Comparison of ENCODE assay signal across 16 cellular contexts in the genomic region with DNA sequence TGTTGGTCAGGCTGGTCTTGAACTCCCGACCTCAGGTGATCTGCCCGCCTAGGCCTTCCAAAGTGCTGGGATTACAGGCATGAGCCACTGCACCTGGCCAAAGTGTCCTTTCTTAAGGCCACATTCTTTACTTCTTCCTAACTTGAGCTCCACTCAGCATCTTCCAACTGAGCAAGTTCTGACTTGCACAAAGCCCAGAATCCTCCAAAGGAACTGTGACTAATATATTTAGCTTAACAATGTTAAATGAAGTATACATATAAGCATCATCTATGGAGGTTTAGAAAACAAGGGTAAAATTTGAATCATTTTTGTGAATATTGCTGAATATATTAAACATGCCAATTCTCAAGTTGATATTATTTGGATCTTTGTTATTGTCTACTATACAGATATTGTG.
DNase-seq lines count a peak whose midpoint lies in the region; ATAC-seq and TF ChIP-seq lines count a peak whose summit lies in the region.
"Had no signal": no experiment of that assay in that cellular context is flagged by ENCODE, and none has a peak within 500 bp of the region (broad histone marks: within the 10 kb centered on the region; RNA-seq: fewer than 3 reads in every experiment).

No MANE protein-coding gene starts in this region.

- no peaks in the 10 kb centered on the region for H3K79me2 ChIP-seq in mammary epithelial cell (ENCODE audit: insufficient read depth, low read length)

- in situ Hi-C loops in mammary epithelial cell (cut with MboI; ENCODE audit: low sequenced_read_pairs in 2 of 2) = no loop called here

- peak overlapping the region; percentile 34 to 85 for H3K27ac Mint-ChIP-seq in stimulated activated naive CD8-positive, alpha-beta T cell treated with anti-CD3 and anti-CD28 coated beads, Interleukin-15, amount 100 ng/mL, for 72 hours
- H3K27ac Mint-ChIP-seq in naive thymus-derived CD8-positive, alpha-beta T cell = peak overlapping the region; percentile 86 to 99 (median 95)

- H3K27me3 Mint-ChIP-seq in stimulated activated naive CD8-positive, alpha-beta T cell treated with anti-CD3 and anti-CD28 coated beads, Interleukin-15, amount 100 ng/mL, for 72 hours = no peaks in the 10 kb centered on the region
- H3K27me3 Mint-ChIP-seq in naive thymus-derived CD8-positive, alpha-beta T cell = no peaks in the 10 kb centered on the region

- no peak for DNase-seq in stimulated activated naive CD8-positive, alpha-beta T cell treated with anti-CD3 and anti-CD28 coated beads, Interleukin-15, amount 100 ng/mL, for 72 hours
- no peak for DNase-seq in stimulated activated naive CD8-positive, alpha-beta T cell treated with anti-CD3 and anti-CD28 coated beads, Interleukin-15, Interleukin-2, amounts not matched to agents 100 U/mL and 50 U/mL, for 24 hours
- DNase-seq in HPDE6-E6E7 (ENCODE audit: extremely low spot score) = peak; percentile 33
- peak; percentile 85 for DNase-seq in mammary epithelial cell
- no peak for DNase-seq in naive thymus-derived CD8-positive, alpha-beta T cell
- DNase-seq in NOMO-1 treated with DMSO at 0.1 percent for 48 hours (lab: John Stamatoyannopoulos, UW; ENCODE audit: unreplicated experiment) = no peak
- no peak for DNase-seq in HuH-7 (ENCODE audit: low spot score)
- no peak for DNase-seq in superior temporal gyrus (ENCODE audit: extremely low spot score)
- DNase-seq: ACHN, C1 segment of cervical spinal cord, Caco-2, KBM-7, MV-4-11, NCI-H1694 treated with DMSO at 0.1 percent for 48 hours, Peyer's patch, Right ventricle myocardium superior had no signal

- no peaks in the 10 kb centered on the region for H3K9me3 ChIP-seq in mammary epithelial cell (replicated peaks; ENCODE audit: insufficient read depth, low read length)
- H3K9me3 ChIP-seq: Caco-2, Peyer's patch had no signal

- H3K4me3 Mint-ChIP-seq in stimulated activated naive CD8-positive, alpha-beta T cell treated with anti-CD3 and anti-CD28 coated beads, Interleukin-15, amount 100 ng/mL, for 72 hours = no peak overlapping the region
- H3K4me3 Mint-ChIP-seq in naive thymus-derived CD8-positive, alpha-beta T cell = peak overlapping the region in 1 of 10 donors; percentile 2

- no peak overlapping the region for H3K4me2 ChIP-seq in mammary epithelial cell (ENCODE audit: insufficient read depth, low read depth, low read length)

- CTCF ChIA-PET in mammary epithelial cell (lab: Charles Lee; ENCODE audit: low non-redundant PET) = interaction anchor here (0.5 kb wide), 1 partner anchor 16 kb away, joined by 3 read pairs; no protein-coding TSS in a partner anchor

- H3K36me3 ChIP-seq in mammary epithelial cell (ENCODE audit: insufficient read depth, low read length) = peaks cover 2% of the 10 kb centered on the region
- H3K36me3 ChIP-seq: Peyer's patch had no signal

- no peak for TF ChIP-seq CTCF in mammary epithelial cell (conservative IDR thresholded peaks at IDR 0.05 in 1 of 2, IDR thresholded peaks at IDR 0.05 in 1 of 2; ENCODE audit: extremely low read depth in 1 of 2, insufficient read depth in 1 of 2, low read depth in 1 of 2, low read length in 2 of 2)

- H3K36me3 Mint-ChIP-seq in naive thymus-derived CD8-positive, alpha-beta T cell = peaks cover 0 to 21% (median 7%) of the 10 kb centered on the region in 3 donors

- no peaks in the 10 kb centered on the region for H3K27me3 ChIP-seq in mammary epithelial cell (ENCODE audit: insufficient read depth, low read length)
- H3K27me3 ChIP-seq: Peyer's patch had no signal

- dilution Hi-C loops in mammary epithelial cell (cut with HindIII; ENCODE audit: low sequenced_read_pairs) = no loop called here

- no peak overlapping the region for H3K9ac ChIP-seq in mammary epithelial cell (ENCODE audit: insufficient read depth, low read length)

- H3K27ac ChIP-seq in mammary epithelial cell (ENCODE audit: insufficient read depth, low read depth, low read length) = no peak overlapping the region
- H3K27ac ChIP-seq: Peyer's patch had no signal

- peaks cover 12% of the 10 kb centered on the region for H3K4me1 ChIP-seq in mammary epithelial cell (ENCODE audit: insufficient read depth, low read length)

- no TSS peak for BruUV-seq in mammary epithelial cell (replicated peaks; lab: Mats Ljungman, UMichigan)

- WGBS in mammary epithelial cell (ENCODE audit: low coverage, missing lambda C conversion rate) = 0% methylated on average over 2 of the region's 2 CpGs

- peaks cover 58% of the 10 kb centered on the region for H3K4me1 Mint-ChIP-seq in stimulated activated naive CD8-positive, alpha-beta T cell treated with anti-CD3 and anti-CD28 coated beads, Interleukin-15, amount 100 ng/mL, for 72 hours
- peaks cover 20 to 63% (median 55%) of the 10 kb centered on the region in 4 donors for H3K4me1 Mint-ChIP-seq in naive thymus-derived CD8-positive, alpha-beta T cell

- H4K20me1 ChIP-seq in mammary epithelial cell (ENCODE audit: insufficient read depth, low read length) = no peaks in the 10 kb centered on the region

- peaks cover 0 to 4% of the 10 kb centered on the region in 2 donors for H3K9me3 Mint-ChIP-seq in stimulated activated naive CD8-positive, alpha-beta T cell treated with anti-CD3 and anti-CD28 coated beads, Interleukin-15, amount 100 ng/mL, for 72 hours
- peaks cover 0 to 4% (median 0%) of the 10 kb centered on the region in 9 donors for H3K9me3 Mint-ChIP-seq in naive thymus-derived CD8-positive, alpha-beta T cell

- no peak for ATAC-seq in stimulated activated naive CD8-positive, alpha-beta T cell treated with anti-CD3 and anti-CD28 coated beads, Interleukin-15, amount 100 ng/mL, for 72 hours
- no peak for ATAC-seq in stimulated activated naive CD8-positive, alpha-beta T cell treated with anti-CD3 and anti-CD28 coated beads, Interleukin-15, Interleukin-2, amounts not matched to agents 100 U/mL and 50 U/mL, for 24 hours
- ATAC-seq in naive thymus-derived CD8-positive, alpha-beta T cell = no peak

- no peak overlapping the region for H3K4me3 ChIP-seq in mammary epithelial cell (replicated peaks in 1 of 3; ENCODE audit: insufficient read depth in 1 of 3, low read depth in 2 of 3, low read length in 3 of 3)
- H3K4me3 ChIP-seq: Peyer's patch had no signal

- H2AFZ ChIP-seq in mammary epithelial cell (ENCODE audit: low read depth, low read length) = no peak overlapping the region

- POLR2A ChIA-PET in naive thymus-derived CD8-positive, alpha-beta T cell (lab: Charles Lee) = interaction anchor here (0.6 to 6.8 kb wide), 3 partner anchors 11 to 329 kb away, joined by 3 to 85 read pairs (median 3); no protein-coding TSS in a partner anchor

- intact Hi-C loops in mammary epithelial cell (cut with micrococcal nuclease) = no loop called here

Comparison
In these comparisons a context has a peak if more than half of its experiments do, and no peak if none do; other contexts are left out.
1. DNase-seq: peak in HPDE6-E6E7 (single experiment) and mammary epithelial cell (single experiment); none in stimulated activated naive CD8-positive, alpha-beta T cell treated with anti-CD3 and anti-CD28 coated beads, Interleukin-15, amount 100 ng/mL, for 72 hours (0 of 2), stimulated activated naive CD8-positive, alpha-beta T cell treated with anti-CD3 and anti-CD28 coated beads, Interleukin-15, Interleukin-2, amounts not matched to agents 100 U/mL and 50 U/mL, for 24 hours (single experiment), naive thymus-derived CD8-positive, alpha-beta T cell (0 of 10), NOMO-1 treated with DMSO at 0.1 percent for 48 hours (single experiment), HuH-7 (single experiment) and superior temporal gyrus (single experiment).